ENCODE assay signal across 12 cellular contexts in the genomic region with DNA sequence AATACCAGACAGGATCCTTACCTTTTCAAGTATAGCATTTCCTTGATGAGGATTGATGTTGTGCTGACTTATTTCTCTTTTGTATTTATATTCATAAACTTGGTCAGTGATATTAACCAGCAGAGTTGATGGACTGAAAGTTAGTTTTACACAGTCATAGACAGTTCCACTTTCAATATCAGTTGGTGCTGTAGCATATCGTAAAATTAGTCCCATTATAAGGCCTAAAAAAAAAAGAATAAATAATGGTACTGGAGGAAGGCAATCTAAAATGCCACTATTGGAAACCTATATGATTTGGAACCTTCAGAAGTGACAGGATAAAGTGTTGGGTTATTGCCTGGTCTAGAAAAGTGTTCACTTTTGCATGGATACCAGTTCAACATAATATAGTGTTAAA. TPM values are rescaled to one million over a fixed set of nuclear protein-coding genes. Genes with fewer than 3 reads are reported as not detected.
DNase-seq lines count a peak whose midpoint lies in the region; ATAC-seq lines count a peak whose summit lies in the region.
"Had no signal": no experiment of that assay in that cellular context is flagged by ENCODE, and none has a peak within 500 bp of the region (broad histone marks: within the 10 kb centered on the region; RNA-seq: fewer than 3 reads in every experiment).

No MANE protein-coding gene starts in this region.

- no peaks in the 10 kb centered on the region for H3K36me3 ChIP-seq in aorta (ENCODE audit: control insufficient read depth in 1 of 2, insufficient read depth in 2 of 2, low read length in 1 of 2)

- DNase-seq in memory B cell (ENCODE audit: low spot score in 2 of 2) (no peak), T-helper 1 cell (no peak), kidney tubule cell (ENCODE audit: low spot score) (no peak), aorta (no peak)
- no peak for DNase-seq in stimulated activated naive CD4-positive, alpha-beta T cell (lab: John Stamatoyannopoulos, UW)
- DNase-seq: activated CD8-positive, alpha-beta memory T cell treated with anti-CD3 and anti-CD28 coated beads, Interleukin-2, amount 50 U/mL, for 4 hours; NCI-H510A; T-cell had no signal

- H3K27me3 ChIP-seq in aorta (ENCODE audit: control insufficient read depth in 1 of 2, insufficient read depth in 2 of 2, low read length in 1 of 2) = no peaks in the 10 kb centered on the region

- no peak overlapping the region for H3K27ac Mint-ChIP-seq in memory B cell
- H3K27ac Mint-ChIP-seq: T-cell had no signal

- H3K4me3 Mint-ChIP-seq in memory B cell = no peak overlapping the region
- H3K4me3 Mint-ChIP-seq: mesothelial cell of epicardium, T-cell had no signal

- peaks cover 4% of the 10 kb centered on the region for H3K36me3 Mint-ChIP-seq in memory B cell
- H3K36me3 Mint-ChIP-seq: mesothelial cell of epicardium had no signal

- ATAC-seq in GM18870 (IDR thresholded peaks at IDR 0.05; ENCODE audit: unreplicated experiment) = peak; percentile 80
- ATAC-seq in GM21528 (IDR thresholded peaks at IDR 0.05; ENCODE audit: low FRiP score, unreplicated experiment) = peak; percentile 85
- ATAC-seq in HG03108 (IDR thresholded peaks at IDR 0.05; ENCODE audit: unreplicated experiment) = peak; percentile 59
- peak; percentile 38 for ATAC-seq in memory B cell (ENCODE audit: low read depth)
- ATAC-seq in aorta (ENCODE audit: low FRiP score) = no peak
- ATAC-seq: T-cell had no signal

- no peaks in the 10 kb centered on the region for H3K4me1 ChIP-seq in aorta (ENCODE audit: control insufficient read depth in 1 of 2, insufficient read depth in 2 of 2, low read length in 2 of 2)

- peaks cover 9% of the 10 kb centered on the region for H3K4me1 Mint-ChIP-seq in memory B cell

- no peak overlapping the region for H3K27ac ChIP-seq in aorta (ENCODE audit: low read depth in 1 of 2, low read length in 2 of 2)

- intact Hi-C loops in aorta (cut with DNase I) = no loop called here

- H3K9me3 ChIP-seq in aorta (ENCODE audit: control insufficient read depth, low read length) = no peaks in the 10 kb centered on the region

- no peaks in the 10 kb centered on the region for H3K9me3 Mint-ChIP-seq in memory B cell
- H3K9me3 Mint-ChIP-seq: mesothelial cell of epicardium, T-cell had no signal

- no peaks in the 10 kb centered on the region for H3K27me3 Mint-ChIP-seq in memory B cell
- H3K27me3 Mint-ChIP-seq: T-cell had no signal

- 83% methylated on average over 1 of the region's 1 CpG for WGBS in aorta, 2 donors

- no peak overlapping the region for H3K4me3 ChIP-seq in aorta (ENCODE audit: low read length in 2 of 2)

RNA-seq across cellular contexts. Expression of a gene that starts 16.3 kb away (rescaled TPM):
- 10 to 100 TPM; 12.6 to 45.8 TPM for total RNA-seq in aorta
- polyA plus RNA-seq in aorta = 10 to 100 TPM in 1 of 2 donors, 1 to 10 TPM in 1; 7.3 to 12.3 TPM
